In genomic region chr7:356087-356486, GRCh38 we compare ENCODE assay signal across 21 cellular contexts.
"Had no signal": no experiment of that assay in that cellular context is flagged by ENCODE, and none has a peak within 500 bp of the region (broad histone marks: within the 10 kb centered on the region; RNA-seq: fewer than 3 reads in every experiment).

No MANE protein-coding gene starts in this region.

- H3K4me3 ChIP-seq: SJCRH30 had no signal

- H3K4me1 ChIP-seq: SJCRH30 had no signal

- DNase-seq: KBM-7, NCI-H1092, NCI-H1105 treated with DMSO at 0.1 percent for 48 hours, NCI-H1417 treated with DMSO at 0.1 percent for 48 hours, NCI-H146, NCI-H1694 treated with DMSO at 0.1 percent for 48 hours, NCI-H1930, NCI-H2081, NCI-H2107, NCI-H2227 treated with DMSO at 0.1 percent for 48 hours, NCI-H446, NCI-H510A, NCI-H524 treated with DMSO at 0.1 percent for 48 hours, NCI-H69, NCI-H774, RPMI8226, SHP77, SJCRH30 had no signal

- H3K36me3 ChIP-seq: SJCRH30 had no signal

- H3K9me3 ChIP-seq: SJCRH30 had no signal

- H3K27me3 ChIP-seq: SJCRH30 had no signal

- H3K27ac ChIP-seq: HL-60, SJCRH30 had no signal

- ATAC-seq: SK-N-SH treated with all-trans-retinoic acid at 6 μM for 48 hours had no signal

- FAIRE-seq: RCC 7860 had no signal
